29 cellular contexts compared by ENCODE assay signal in genomic region chr20:53813728-53814459, GRCh38.
A peak's percentile ranks its signal among the peaks of the same experiment; 100 is the strongest.
DNase-seq lines count a peak whose midpoint lies in the region; ATAC-seq, FAIRE-seq and TF ChIP-seq lines count a peak whose summit lies in the region.
"Had no signal": no experiment of that assay in that cellular context is flagged by ENCODE, and none has a peak within 500 bp of the region (broad histone marks: within the 10 kb centered on the region; RNA-seq: fewer than 3 reads in every experiment).

No MANE protein-coding gene starts in this region.

- no peaks in the 10 kb centered on the region for H3K27me3 ChIP-seq in MG63
- no peaks in the 10 kb centered on the region for H3K27me3 ChIP-seq in endodermal cell (ENCODE audit: control insufficient read depth, insufficient read depth, low read length, poor library complexity, severe bottlenecking)
- H3K27me3 ChIP-seq: ascending aorta, gastrocnemius medialis, hepatocyte, neutrophil, SJCRH30, vagina had no signal

- peak overlapping the region; percentile 22 for H3K4me3 Mint-ChIP-seq in central memory CD8-positive, alpha-beta T cell
- no peak overlapping the region for H3K4me3 Mint-ChIP-seq in endodermal cell
- H3K4me3 Mint-ChIP-seq: memory B cell; stimulated activated memory B cell treated with anti-CD40 and anti-IgM and Interleukin-4, amounts not matched to agents 10 μg/mL and 1 μg/mL and 100 μg/mL, for 72 hours had no signal

- no peaks in the 10 kb centered on the region for H3K4me1 ChIP-seq in endodermal cell (ENCODE audit: control insufficient read depth, insufficient read depth, low read length)
- H3K4me1 ChIP-seq: ascending aorta, gastrocnemius medialis, SJCRH30, vagina had no signal

- peak; percentile 37 for DNase-seq in activated CD8-positive, alpha-beta memory T cell treated with anti-CD3 and anti-CD28 coated beads for 24 hours
- no peak for DNase-seq in activated CD8-positive, alpha-beta memory T cell treated with anti-CD3 and anti-CD28 coated beads, Interleukin-2, amount 50 U/mL, for 4 hours
- DNase-seq in MG63, result peak; percentile 39
- no peak for DNase-seq in central memory CD8-positive, alpha-beta T cell (ENCODE audit: low spot score in 2 of 2)
- DNase-seq in urothelium cell line (ENCODE audit: low spot score), result no peak
- no peak for DNase-seq in NCI-H1436 treated with DMSO at 0.1 percent for 48 hours (lab: John Stamatoyannopoulos, UW)
- no peak for DNase-seq in NCI-H774 (lab: John Stamatoyannopoulos, UW)
- no peak for DNase-seq in endodermal cell
- DNase-seq: AML-193; gastrocnemius medialis; HCEC 1CT; IMR-90; NCI-H1105 treated with DMSO at 0.1 percent for 48 hours; NCI-H2029; NCI-H524 treated with DMSO at 0.1 percent for 48 hours; SJCRH30; stimulated activated CD4-positive, alpha-beta T cell treated with anti-CD3 and anti-CD28 coated beads, Interleukin-12 subunit alpha, Interleukin-12 subunit beta, amount 100 ng/mL, for 4 hours; stimulated activated CD4-positive, alpha-beta T cell treated with anti-CD3 and anti-CD28 coated beads, Interleukin-4, amount 100 ng/mL, for 24 hours had no signal

- peaks cover 5% of the 10 kb centered on the region for H3K36me3 Mint-ChIP-seq in central memory CD8-positive, alpha-beta T cell (ENCODE audit: insufficient read depth)
- no peaks in the 10 kb centered on the region for H3K36me3 Mint-ChIP-seq in endodermal cell (ENCODE audit: low read depth)
- H3K36me3 Mint-ChIP-seq: activated naive CD8-positive, alpha-beta T cell; stimulated activated memory B cell treated with anti-CD40 and anti-IgM and Interleukin-4, amounts not matched to agents 10 μg/mL and 1 μg/mL and 100 μg/mL, for 72 hours had no signal

- H3K9me3 ChIP-seq in MG63 (peaks cover 9% of the 10 kb centered on the region), endodermal cell (ENCODE audit: control insufficient read depth, low read length) (peaks cover 10% of the 10 kb centered on the region)
- H3K9me3 ChIP-seq: gastrocnemius medialis, neutrophil, SJCRH30, vagina had no signal

- FAIRE-seq in urothelium cell line (lab: Jason Lieb, UNC), result peak; percentile 65
- FAIRE-seq: endometrium had no signal

- TF ChIP-seq CTCF in endodermal cell (conservative IDR thresholded peaks at IDR 0.05), result no peak

- no peaks in the 10 kb centered on the region for H3K9me3 Mint-ChIP-seq in central memory CD8-positive, alpha-beta T cell
- no peaks in the 10 kb centered on the region for H3K9me3 Mint-ChIP-seq in endodermal cell
- H3K9me3 Mint-ChIP-seq: stimulated activated memory B cell treated with anti-CD40 and anti-IgM and Interleukin-4, amounts not matched to agents 10 μg/mL and 1 μg/mL and 100 μg/mL, for 72 hours had no signal

- no peak for ATAC-seq in central memory CD8-positive, alpha-beta T cell (replicated peaks; ENCODE audit: extremely low read depth, poor library complexity, severe bottlenecking)
- ATAC-seq: gastrocnemius medialis; sciatic nerve; stimulated activated memory B cell treated with anti-CD40 and anti-IgM and Interleukin-4, amounts not matched to agents 10 μg/mL and 1 μg/mL and 100 μg/mL, for 72 hours had no signal

- H3K4me3 ChIP-seq in MG63, result no peak overlapping the region
- no peak overlapping the region for H3K4me3 ChIP-seq in endodermal cell (ENCODE audit: low read length)
- H3K4me3 ChIP-seq: ascending aorta, gastrocnemius medialis, hepatocyte, SJCRH30, thoracic aorta, vagina had no signal

- no peak overlapping the region for H3K9ac ChIP-seq in endodermal cell (ENCODE audit: extremely low read depth, low read length, poor library complexity, severe bottlenecking)

- H3K36me3 ChIP-seq in MG63 (no peaks in the 10 kb centered on the region), endodermal cell (ENCODE audit: control insufficient read depth, insufficient read depth, low read length) (no peaks in the 10 kb centered on the region)
- H3K36me3 ChIP-seq: ascending aorta, gastrocnemius medialis, neutrophil, SJCRH30, thoracic aorta, vagina had no signal

- no peaks in the 10 kb centered on the region for H3K27me3 Mint-ChIP-seq in central memory CD8-positive, alpha-beta T cell
- H3K27me3 Mint-ChIP-seq in endodermal cell (ENCODE audit: insufficient read depth), result no peaks in the 10 kb centered on the region
- H3K27me3 Mint-ChIP-seq: activated naive CD8-positive, alpha-beta T cell; memory B cell; progenitor cell of endocrine pancreas; stimulated activated memory B cell treated with anti-CD40 and anti-IgM and Interleukin-4, amounts not matched to agents 10 μg/mL and 1 μg/mL and 100 μg/mL, for 72 hours had no signal

- 89 to 93% methylated on average over 6 of the region's 6 CpGs for WGBS in endodermal cell (ENCODE audit: insufficient coverage in 1 of 2, insufficient read length in 1 of 2), 2 experiments

- H3K27ac Mint-ChIP-seq in central memory CD8-positive, alpha-beta T cell (ENCODE audit: low read depth), result peak overlapping the region; percentile 79
- H3K27ac Mint-ChIP-seq in endodermal cell, result no peak overlapping the region
- H3K27ac Mint-ChIP-seq: memory B cell; progenitor cell of endocrine pancreas; stimulated activated memory B cell treated with anti-CD40 and anti-IgM and Interleukin-4, amounts not matched to agents 10 μg/mL and 1 μg/mL and 100 μg/mL, for 72 hours had no signal

- H3K4me1 Mint-ChIP-seq in central memory CD8-positive, alpha-beta T cell, result peaks cover 53% of the 10 kb centered on the region
- peaks cover 28% of the 10 kb centered on the region for H3K4me1 Mint-ChIP-seq in endodermal cell

- H3K27ac ChIP-seq in endodermal cell (ENCODE audit: low read depth, low read length), result no peak overlapping the region
- H3K27ac ChIP-seq: ascending aorta, gastrocnemius medialis, hepatocyte, neutrophil, SJCRH30, thoracic aorta, vagina had no signal

Comparison
In these comparisons a context has a peak if more than half of its experiments do, and no peak if none do; other contexts are left out.
1. DNase-seq: peak in activated CD8-positive, alpha-beta memory T cell treated with anti-CD3 and anti-CD28 coated beads for 24 hours (single experiment) and MG63 (single experiment); none in activated CD8-positive, alpha-beta memory T cell treated with anti-CD3 and anti-CD28 coated beads, Interleukin-2, amount 50 U/mL, for 4 hours (single experiment), central memory CD8-positive, alpha-beta T cell (0 of 2), urothelium cell line (single experiment), NCI-H1436 treated with DMSO at 0.1 percent for 48 hours (single experiment), NCI-H774 (single experiment) and endodermal cell (single experiment).